Comparison of ENCODE assay signal across 20 cellular contexts in genomic region chr1:72178266-72178665, GRCh38.
A peak's percentile ranks its signal among the peaks of the same experiment; 100 is the strongest.
DNase-seq lines count a peak whose midpoint lies in the region; ATAC-seq and TF ChIP-seq lines count a peak whose summit lies in the region.
"Had no signal": no experiment of that assay in that cellular context is flagged by ENCODE, and none has a peak within 500 bp of the region (broad histone marks: within the 10 kb centered on the region; RNA-seq: fewer than 3 reads in every experiment).

No MANE protein-coding gene starts in this region.

- H3K36me3 Mint-ChIP-seq in stimulated activated memory B cell treated with anti-CD40 and anti-IgM and Interleukin-4, amounts not matched to agents 10 μg/mL and 1 μg/mL and 100 μg/mL, for 72 hours = no peaks in the 10 kb centered on the region
- H3K36me3 Mint-ChIP-seq: IgD-negative memory B cell had no signal

- no peak overlapping the region for H3K27ac ChIP-seq in RWPE2 (ENCODE audit: poor library complexity, severe bottlenecking)
- H3K27ac ChIP-seq: BLaER1 treated with 17β-estradiol and CSF1 and Interleukin-3, amounts not matched to agents 10 nM and 100 nM; thoracic aorta had no signal

- H3K4me3 Mint-ChIP-seq in stimulated activated memory B cell treated with anti-CD40 and anti-IgM and Interleukin-4, amounts not matched to agents 10 μg/mL and 1 μg/mL and 100 μg/mL, for 72 hours = no peak overlapping the region
- H3K4me3 Mint-ChIP-seq: IgD-negative memory B cell, nephron had no signal

- no peaks in the 10 kb centered on the region for H3K4me1 Mint-ChIP-seq in stimulated activated memory B cell treated with anti-CD40 and anti-IgM and Interleukin-4, amounts not matched to agents 10 μg/mL and 1 μg/mL and 100 μg/mL, for 72 hours
- H3K4me1 Mint-ChIP-seq: IgD-negative memory B cell, nephron had no signal

- no peaks in the 10 kb centered on the region for H3K27me3 Mint-ChIP-seq in stimulated activated memory B cell treated with anti-CD40 and anti-IgM and Interleukin-4, amounts not matched to agents 10 μg/mL and 1 μg/mL and 100 μg/mL, for 72 hours
- H3K27me3 Mint-ChIP-seq: IgD-negative memory B cell had no signal

- no peaks in the 10 kb centered on the region for H3K9me3 ChIP-seq in RWPE2 (ENCODE audit: severe bottlenecking)
- H3K9me3 ChIP-seq: BLaER1 treated with 17β-estradiol and CSF1 and Interleukin-3, amounts not matched to agents 10 nM and 100 nM; thoracic aorta had no signal

- no peaks in the 10 kb centered on the region for H3K4me1 ChIP-seq in RWPE2 (ENCODE audit: insufficient read depth, poor library complexity, severe bottlenecking)
- H3K4me1 ChIP-seq: BLaER1 treated with 17β-estradiol and CSF1 and Interleukin-3, amounts not matched to agents 10 nM and 100 nM had no signal

- no peak overlapping the region for H3K4me3 ChIP-seq in RWPE2 (ENCODE audit: severe bottlenecking)
- H3K4me3 ChIP-seq in foreskin fibroblast (ENCODE audit: low read depth in 1 of 2, low read length in 2 of 2) = no peak overlapping the region
- H3K4me3 ChIP-seq: BLaER1 treated with 17β-estradiol and CSF1 and Interleukin-3, amounts not matched to agents 10 nM and 100 nM; thoracic aorta had no signal

- no peaks in the 10 kb centered on the region for H3K9me3 Mint-ChIP-seq in stimulated activated memory B cell treated with anti-CD40 and anti-IgM and Interleukin-4, amounts not matched to agents 10 μg/mL and 1 μg/mL and 100 μg/mL, for 72 hours
- H3K9me3 Mint-ChIP-seq: nephron had no signal

- DNase-seq in GM03348 (ENCODE audit: low spot score) = peak; percentile 5
- DNase-seq in RWPE2 (ENCODE audit: low spot score) = no peak
- peak; percentile 9 to 44 for DNase-seq in foreskin fibroblast
- peak; percentile 11 for DNase-seq in pons (ENCODE audit: low spot score)
- no peak for DNase-seq in iPS-NIHi7 (ENCODE audit: extremely low spot score)
- DNase-seq in DMS153 treated with DMSO at 0.1 percent for 48 hours (lab: John Stamatoyannopoulos, UW; ENCODE audit: unreplicated experiment) = no peak
- DNase-seq: activated CD4-positive, alpha-beta T cell treated with anti-CD3 and anti-CD28 coated beads, Interleukin-2, amount 50 U/mL, for 4 hours; activated naive CD4-positive, alpha-beta T cell; aorta; DMS 273 treated with DMSO at 0.1 percent for 48 hours; mesendoderm; NCI-H524; SIG-M5; T-helper 1 cell had no signal

- H3K27me3 ChIP-seq in RWPE2 (ENCODE audit: insufficient read depth, poor library complexity, severe bottlenecking) = no peaks in the 10 kb centered on the region
- H3K27me3 ChIP-seq: BLaER1 treated with 17β-estradiol and CSF1 and Interleukin-3, amounts not matched to agents 10 nM and 100 nM had no signal

- no peak overlapping the region for H3K27ac Mint-ChIP-seq in stimulated activated memory B cell treated with anti-CD40 and anti-IgM and Interleukin-4, amounts not matched to agents 10 μg/mL and 1 μg/mL and 100 μg/mL, for 72 hours
- H3K27ac Mint-ChIP-seq: IgD-negative memory B cell, nephron had no signal

- no peak for TF ChIP-seq CTCF in RWPE2 (IDR thresholded peaks at IDR 0.05; ENCODE audit: poor library complexity, severe bottlenecking)
- TF ChIP-seq CTCF in foreskin fibroblast (IDR thresholded peaks at IDR 0.05; ENCODE audit: low read depth, low read length) = no peak

- ATAC-seq in RWPE2 (ENCODE audit: low read depth) (peak; percentile 35; the same call in 1 of the 3 replicates), GM21576 (IDR thresholded peaks at IDR 0.05; ENCODE audit: unreplicated experiment) (no peak)
- ATAC-seq in stimulated activated memory B cell treated with anti-CD40 and anti-IgM and Interleukin-4, amounts not matched to agents 10 μg/mL and 1 μg/mL and 100 μg/mL, for 72 hours = no peak

- H3K36me3 ChIP-seq in RWPE2 (ENCODE audit: low read depth) = no peaks in the 10 kb centered on the region
- H3K36me3 ChIP-seq: BLaER1 treated with 17β-estradiol and CSF1 and Interleukin-3, amounts not matched to agents 10 nM and 100 nM; thoracic aorta had no signal

Comparison
In these comparisons a context has a peak if more than half of its experiments do, and no peak if none do; other contexts are left out.
1. DNase-seq: peak in GM03348 (single experiment), foreskin fibroblast (2 of 2) and pons (single experiment); none in RWPE2 (single experiment), iPS-NIHi7 (single experiment) and DMS153 treated with DMSO at 0.1 percent for 48 hours (single experiment).